9 cellular contexts compared by ENCODE assay signal in genomic region chr5:175797521-175798038, GRCh38.
DNase-seq lines count a peak whose midpoint lies in the region; ATAC-seq, FAIRE-seq and TF ChIP-seq lines count a peak whose summit lies in the region.
"Had no signal": no experiment of that assay in that cellular context is flagged by ENCODE, and none has a peak within 500 bp of the region (broad histone marks: within the 10 kb centered on the region; RNA-seq: fewer than 3 reads in every experiment).

No MANE protein-coding gene starts in this region.

- H3K36me3 Mint-ChIP-seq in endothelial cell (ENCODE audit: low read depth, unreplicated experiment), result no peaks in the 10 kb centered on the region

- no peaks in the 10 kb centered on the region for H3K36me3 ChIP-seq in left ventricle myocardium inferior
- H3K36me3 ChIP-seq in heart right ventricle, result no peaks in the 10 kb centered on the region

- H3K4me1 ChIP-seq in left ventricle myocardium inferior (peaks cover 15% of the 10 kb centered on the region), heart right ventricle (peaks cover 0 to 18% (median 9%) of the 10 kb centered on the region in 9 donors)

- FAIRE-seq in urothelium cell line (lab: Jason Lieb, UNC) (no peak), GM12892 (lab: Jason Lieb, UNC) (no peak)

- H3K4me3 Mint-ChIP-seq in endothelial cell (ENCODE audit: unreplicated experiment), result peak overlapping the region; percentile 81

- H3K27ac Mint-ChIP-seq in endothelial cell (ENCODE audit: unreplicated experiment), result no peak overlapping the region

- no peak overlapping the region for H3K27ac ChIP-seq in left ventricle myocardium inferior (replicated peaks)
- H3K27ac ChIP-seq in heart right ventricle, result no peak overlapping the region
- H3K27ac ChIP-seq: C4-2B had no signal

- H3K9me3 Mint-ChIP-seq in endothelial cell (ENCODE audit: unreplicated experiment), result no peaks in the 10 kb centered on the region

- ATAC-seq in heart right ventricle (no peak), HG02763 (IDR thresholded peaks at IDR 0.05; ENCODE audit: unreplicated experiment) (no peak), GM18498 (IDR thresholded peaks at IDR 0.05; ENCODE audit: unreplicated experiment) (no peak)

- peaks cover 99% of the 10 kb centered on the region for H3K27me3 ChIP-seq in left ventricle myocardium inferior (ENCODE audit: low read depth)
- H3K27me3 ChIP-seq in heart right ventricle, result peaks cover 0 to 97% (median 85%) of the 10 kb centered on the region in 7 donors

- no peak for TF ChIP-seq POLR2A in GM12892 (IDR thresholded peaks at IDR 0.05; ENCODE audit: low read depth, low read length)

- intact Hi-C loops in left ventricle myocardium inferior (cut with micrococcal nuclease) (no loop called here), heart right ventricle (cut with DNase I) (no loop called here)

- 1% methylated on average over 27 of the region's 27 CpGs for WGBS in heart right ventricle, 2 donors

- H3K4me1 Mint-ChIP-seq in endothelial cell (ENCODE audit: unreplicated experiment), result peaks cover 8% of the 10 kb centered on the region

- DNase-seq in left ventricle myocardium inferior, result no peak
- no peak for DNase-seq in heart right ventricle
- peak; percentile 89 for DNase-seq in NCI-H524 treated with DMSO at 0.1 percent for 48 hours (lab: John Stamatoyannopoulos, UW)
- DNase-seq in endothelial cell (ENCODE audit: low spot score), result peak; percentile 39
- peak; percentile 43 for DNase-seq in urothelium cell line (ENCODE audit: low spot score)
- no peak for DNase-seq in GM12892 (ENCODE audit: insufficient read length)

- no peak for TF ChIP-seq CTCF in left ventricle myocardium inferior (IDR thresholded peaks at IDR 0.05; ENCODE audit: borderline replicate concordance)
- no peak for TF ChIP-seq CTCF in heart right ventricle (IDR thresholded peaks at IDR 0.05)
- no peak for TF ChIP-seq CTCF in endothelial cell (IDR thresholded peaks at IDR 0.05; ENCODE audit: unreplicated experiment)

- H3K4me3 ChIP-seq in left ventricle myocardium inferior, result peak overlapping the region; percentile 52
- H3K4me3 ChIP-seq in heart right ventricle, result peak overlapping the region in 3 of 10 donors; percentile 24 to 32 (median 29)

- peaks cover 8% of the 10 kb centered on the region for H3K27me3 Mint-ChIP-seq in endothelial cell (ENCODE audit: unreplicated experiment)

- H3K9me3 ChIP-seq in left ventricle myocardium inferior (replicated peaks), result no peaks in the 10 kb centered on the region
- no peaks in the 10 kb centered on the region for H3K9me3 ChIP-seq in heart right ventricle

Comparison
In these comparisons a context has a peak if more than half of its experiments do, and no peak if none do; other contexts are left out.
1. DNase-seq: peak in NCI-H524 treated with DMSO at 0.1 percent for 48 hours (single experiment), endothelial cell (single experiment) and urothelium cell line (single experiment); none in left ventricle myocardium inferior (single experiment), heart right ventricle (0 of 2) and GM12892 (single experiment).